In the genomic region with DNA sequence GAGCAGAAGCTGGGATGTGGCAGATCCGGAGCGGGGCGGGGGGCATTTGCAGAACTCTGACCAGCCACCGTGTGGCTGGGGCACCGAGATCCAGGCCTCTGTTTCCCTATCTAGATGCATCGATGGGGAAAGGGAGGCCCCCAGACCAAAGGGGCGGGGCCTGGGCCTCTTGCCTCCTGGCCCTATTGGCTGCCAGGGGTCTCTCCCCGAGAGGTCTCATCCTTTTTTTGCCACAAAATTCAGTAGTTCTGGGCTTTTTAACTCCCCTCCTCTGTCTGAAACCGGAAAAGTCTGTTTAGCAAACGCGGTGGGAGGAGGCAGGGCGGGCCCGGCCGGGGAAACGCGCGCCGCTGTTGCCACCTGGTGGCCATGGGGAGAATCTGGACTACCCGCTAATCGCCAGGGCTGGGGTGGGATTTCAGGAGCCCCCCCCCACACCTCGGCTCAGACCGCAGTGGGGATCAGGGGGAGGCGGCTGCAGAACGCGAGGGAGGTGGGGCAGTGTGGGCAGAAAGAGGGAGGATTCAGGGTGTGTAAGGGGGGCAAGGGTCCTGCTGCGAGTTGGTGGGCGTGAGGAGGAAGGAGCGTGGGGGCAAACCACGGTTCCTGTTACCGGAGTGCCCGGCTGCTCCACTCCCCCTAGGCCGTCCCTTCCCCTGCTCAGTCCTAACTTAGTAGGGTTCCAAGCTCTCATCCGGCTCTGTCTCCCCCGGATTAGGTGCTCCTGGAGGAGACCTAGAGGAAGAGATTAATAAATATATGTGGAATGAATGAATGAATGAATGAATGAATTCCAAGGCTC, we compare ENCODE assay signal across 8 cellular contexts. TPM values are rescaled to one million over a fixed set of nuclear protein-coding genes. Genes with fewer than 3 reads are reported as not detected.
DNase-seq lines count a peak whose midpoint lies in the region; ATAC-seq and TF ChIP-seq lines count a peak whose summit lies in the region.

No MANE protein-coding gene starts in this region.

- no peaks in the 10 kb centered on the region for H3K27me3 Mint-ChIP-seq in MCF 10A (ENCODE audit: insufficient read depth, unreplicated experiment)

- TF ChIP-seq CTCF in AG04450 (IDR thresholded peaks at IDR 0.05; ENCODE audit: low read depth, low read length) (peak; percentile 91), VCaP (conservative IDR thresholded peaks at IDR 0.05) (peak; percentile 96), MCF 10A (IDR thresholded peaks at IDR 0.05; ENCODE audit: unreplicated experiment) (peak; percentile 88)

- peak; percentile 57 for ATAC-seq in GM19455 (IDR thresholded peaks at IDR 0.05; ENCODE audit: unreplicated experiment)
- no peak for ATAC-seq in HG03025 (IDR thresholded peaks at IDR 0.05; ENCODE audit: low FRiP score, unreplicated experiment)

- H3K4me3 ChIP-seq in AG04450 (ENCODE audit: low read depth, low read length): peak overlapping the region; percentile 35
- H3K4me3 ChIP-seq in skeletal muscle tissue (ENCODE audit: low read length in 3 of 3): peak overlapping the region in 2 of 3 donors; percentile 35 to 36

- H3K4me3 Mint-ChIP-seq in MCF 10A (ENCODE audit: unreplicated experiment): no peak overlapping the region

- H3K9ac ChIP-seq in skeletal muscle tissue (ENCODE audit: low read depth in 1 of 3, low read length in 3 of 3): peak overlapping the region; percentile 56 to 81 (median 65)

- CTCF ChIA-PET in AG04450 (lab: Charles Lee): interaction anchor here (0.6 to 5.8 kb wide), 12 partner anchors 14 to 120 kb away, joined by 3 to 98 read pairs (median 3); a partner anchor contains a TSS
- CTCF ChIA-PET in MCF 10A (lab: Yijun Ruan, JAX): interaction anchor here (0.6 to 7.6 kb wide), 27 partner anchors 9 to 535 kb away, joined by 3 to 103 read pairs (median 3); a partner anchor contains a TSS

- no TSS peak for BruUV-seq in MCF 10A (replicated peaks; lab: Mats Ljungman, UMichigan)

- H3K36me3 Mint-ChIP-seq in MCF 10A (ENCODE audit: insufficient read depth, unreplicated experiment): no peaks in the 10 kb centered on the region

- no peaks in the 10 kb centered on the region for H3K9me3 Mint-ChIP-seq in MCF 10A (ENCODE audit: unreplicated experiment)

- peak overlapping the region; percentile 57 for H3K27ac Mint-ChIP-seq in MCF 10A (ENCODE audit: low read depth, unreplicated experiment)

- peaks cover 5% of the 10 kb centered on the region for H3K4me1 Mint-ChIP-seq in MCF 10A (ENCODE audit: insufficient read depth, unreplicated experiment)

- peak overlapping the region; percentile 57 for H3K27ac ChIP-seq in AG04450 (ENCODE audit: low read depth, low read length)
- peak overlapping the region; percentile 68 for H3K27ac ChIP-seq in VCaP
- peak overlapping the region; percentile 70 for H3K27ac ChIP-seq in skeletal muscle tissue (ENCODE audit: low read depth, low read length)

- H3K9me3 ChIP-seq in AG04450 (ENCODE audit: control insufficient read depth, insufficient read depth, low read length): no peaks in the 10 kb centered on the region
- H3K9me3 ChIP-seq in skeletal muscle tissue (ENCODE audit: control insufficient read depth in 3 of 3, low read length in 3 of 3): no peaks in the 10 kb centered on the region

- DNase-seq in AG04450 (ENCODE audit: low read depth, low spot score) (no peak), NCI-H2081 (lab: John Stamatoyannopoulos, UW) (peak; percentile 62 to 67), MCF 10A (ENCODE audit: unreplicated experiment) (peak; percentile 80), iPS-NIHi11 (ENCODE audit: low spot score) (peak; percentile 91)

- no peaks in the 10 kb centered on the region for H3K36me3 ChIP-seq in skeletal muscle tissue (ENCODE audit: control insufficient read depth in 3 of 3, insufficient read depth in 3 of 3, low read length in 3 of 3)

- POLR2A ChIA-PET in AG04450 (lab: Yijun Ruan, JAX): interaction anchor here (0.6 kb wide), 2 partner anchors 84 to 410 kb away, joined by 4 read pairs; no protein-coding TSS in a partner anchor
- POLR2A ChIA-PET in MCF 10A (lab: Yijun Ruan, JAX): interaction anchor here (0.7 kb wide), 1 partner anchor 51 kb away, joined by 4 read pairs; a partner anchor contains a TSS

- H3K27me3 ChIP-seq in AG04450 (ENCODE audit: control insufficient read depth, insufficient read depth, low read length): peaks cover 5% of the 10 kb centered on the region
- H3K27me3 ChIP-seq in skeletal muscle tissue (ENCODE audit: control insufficient read depth in 3 of 3, insufficient read depth in 3 of 3, low read length in 3 of 3): peaks cover 0 to under 1% (median 0%) of the 10 kb centered on the region in 3 donors

- peaks cover 6 to 14% (median 11%) of the 10 kb centered on the region in 3 donors for H3K4me1 ChIP-seq in skeletal muscle tissue (ENCODE audit: control insufficient read depth in 3 of 3, insufficient read depth in 3 of 3, low read length in 3 of 3)

- intact Hi-C loops in MCF 10A (cut with micrococcal nuclease): loop anchor here (1.0 to 2.0 kb wide), 2 partner anchors 51 to 120 kb away; no protein-coding TSS in a partner anchor

RNA-seq across cellular contexts. Expression of a gene that starts 28.3 kb away (rescaled TPM):
- 0.05 and 0.14 TPM in 2 replicates for polyA plus RNA-seq in AG04450 (2011; rRNA removed)
- not detected in 2 replicates for polyA minus RNA-seq in AG04450 (2011; rRNA and poly(A)+ RNA removed)
- not detected in 2 replicates for total RNA-seq in MCF 10A (2022)
- total RNA-seq in skeletal muscle tissue: 0.52 TPM

RNA-seq across cellular contexts. Expression of a gene that starts 39.2 kb away (rescaled TPM):
- polyA plus RNA-seq in AG04450 (2011; rRNA removed): 2.1 and 2.5 TPM in 2 replicates
- 4.1 and 6.8 TPM in 2 replicates for polyA minus RNA-seq in AG04450 (2011; rRNA and poly(A)+ RNA removed)
- total RNA-seq in MCF 10A (2022) (4.1 and 5.9 TPM in 2 replicates), skeletal muscle tissue (3.7 TPM)

RNA-seq across cellular contexts. Expression of a gene that starts 50.4 kb away (rescaled TPM):
- polyA plus RNA-seq in AG04450 (2011; rRNA removed): 2.3 TPM in 2 replicates
- polyA minus RNA-seq in AG04450 (2011; rRNA and poly(A)+ RNA removed): 1.00 and 2.2 TPM in 2 replicates
- total RNA-seq in MCF 10A (2022) (14.1 and 18.8 TPM in 2 replicates), skeletal muscle tissue (5.7 TPM)
